ENCODE assay signal across 17 cellular contexts in the genomic region with DNA sequence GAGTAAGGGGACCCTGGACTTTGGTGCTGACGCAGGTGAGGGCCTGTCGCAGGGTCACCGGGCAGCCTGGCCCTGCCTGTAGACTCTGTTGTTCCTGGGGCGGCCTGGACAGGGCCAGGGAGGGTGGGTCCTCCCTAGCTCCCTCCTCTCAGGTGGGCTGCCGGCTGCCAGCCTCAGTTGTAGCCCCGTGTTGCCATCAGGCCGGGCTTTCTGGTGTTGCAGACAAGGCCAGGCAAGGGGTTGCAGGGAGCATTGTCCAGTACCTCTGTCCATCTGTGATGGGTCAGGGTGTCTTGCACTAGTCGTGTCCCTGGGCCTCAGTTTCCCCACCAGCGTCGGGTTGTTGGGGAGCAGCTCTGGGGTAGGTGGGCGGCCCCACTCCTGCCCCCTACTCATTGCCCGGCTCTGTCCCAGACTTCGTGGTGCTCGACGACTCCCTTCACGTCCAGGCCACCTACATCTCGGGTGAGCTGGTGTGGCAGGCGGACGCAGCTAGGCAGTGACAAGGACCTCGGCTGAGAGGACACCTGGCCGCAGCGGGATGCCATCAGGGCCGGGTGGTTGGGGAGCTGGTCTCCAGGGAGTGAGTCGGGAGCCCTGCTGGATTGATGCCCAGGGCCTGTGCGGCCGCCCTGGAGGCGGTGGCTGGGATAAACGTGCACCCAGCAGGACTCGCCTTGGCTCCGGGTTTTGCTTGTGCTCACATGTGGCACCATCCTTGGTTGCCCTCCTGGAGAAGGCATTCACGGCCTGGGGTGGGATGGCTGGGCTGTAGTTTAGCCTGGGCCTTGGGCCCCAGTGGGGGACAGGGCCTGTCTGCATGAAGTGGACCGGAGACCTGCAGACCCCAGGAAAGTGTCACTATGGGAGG. TPM values are rescaled to one million over a fixed set of nuclear protein-coding genes. Genes with fewer than 3 reads are reported as not detected.
DNase-seq lines count a peak whose midpoint lies in the region; ATAC-seq and TF ChIP-seq lines count a peak whose summit lies in the region.
"Had no signal": no experiment of that assay in that cellular context is flagged by ENCODE, and none has a peak within 500 bp of the region (broad histone marks: within the 10 kb centered on the region; RNA-seq: fewer than 3 reads in every experiment).

No MANE protein-coding gene starts in this region.

- H3K9ac ChIP-seq in SK-N-SH = no peak overlapping the region
- H3K9ac ChIP-seq in smooth muscle cell (ENCODE audit: low read depth) = no peak overlapping the region

- H3K36me3 ChIP-seq in SK-N-SH (replicated peaks in 1 of 2; ENCODE audit: control insufficient read depth in 1 of 2, insufficient read depth in 2 of 2, low read length in 1 of 2) (peaks cover 11 to 27% of the 10 kb centered on the region in 2 experiments), RWPE2 (ENCODE audit: low read depth) (peaks cover 5% of the 10 kb centered on the region), smooth muscle cell (ENCODE audit: low read depth) (no peaks in the 10 kb centered on the region)

- no peaks in the 10 kb centered on the region for H3K9me2 ChIP-seq in SK-N-SH

- peaks cover 0 to 8% of the 10 kb centered on the region in 2 experiments; a peak in 2 of 4 replicates for H3K4me1 ChIP-seq in SK-N-SH (ENCODE audit: control insufficient read depth in 1 of 2, insufficient read depth in 2 of 2, low read depth in 1 of 2, low read length in 1 of 2)
- H3K4me1 ChIP-seq in RWPE2 (ENCODE audit: insufficient read depth, poor library complexity, severe bottlenecking) = no peaks in the 10 kb centered on the region
- H3K4me1 ChIP-seq in smooth muscle cell (ENCODE audit: low read depth) = peaks cover 6% of the 10 kb centered on the region

- ATAC-seq in SK-N-SH treated with all-trans-retinoic acid at 6 μM for 48 hours (no peak), RWPE2 (ENCODE audit: low read depth) (no peak), GM18858 (IDR thresholded peaks at IDR 0.05; ENCODE audit: unreplicated experiment) (no peak)
- ATAC-seq: GM12878 had no signal

- no peaks in the 10 kb centered on the region for H4K20me1 ChIP-seq in SK-N-SH (ENCODE audit: insufficient read depth)
- no peaks in the 10 kb centered on the region for H4K20me1 ChIP-seq in smooth muscle cell (ENCODE audit: low read depth)

- H3K79me2 ChIP-seq in SK-N-SH (ENCODE audit: insufficient read depth) = 0 out of 2 replicates have a peak, but pooled peaks cover under 1% of the 10 kb centered on the region
- no peaks in the 10 kb centered on the region for H3K79me2 ChIP-seq in smooth muscle cell (ENCODE audit: low read depth)

- TF ChIP-seq CTCF in SK-N-SH (IDR thresholded peaks at IDR 0.05) (no peak), RWPE2 (IDR thresholded peaks at IDR 0.05; ENCODE audit: poor library complexity, severe bottlenecking) (no peak), smooth muscle cell (IDR thresholded peaks at IDR 0.05; ENCODE audit: borderline replicate concordance, insufficient read depth, poor library complexity, severe bottlenecking) (peak; percentile 7)

- H3F3A ChIP-seq in SK-N-SH (replicated peaks; ENCODE audit: insufficient read depth) (peaks cover 8% of the 10 kb centered on the region), smooth muscle cell (ENCODE audit: low read depth) (peaks cover 7% of the 10 kb centered on the region)

- peak; percentile 55 for DNase-seq in SK-N-SH
- DNase-seq in RWPE2 (ENCODE audit: low spot score) = peak; percentile 61
- DNase-seq in iPS-NIHi11 (ENCODE audit: low spot score) = peak; percentile 58
- DNase-seq in smooth muscle cell (lab: John Stamatoyannopoulos, UW; ENCODE audit: unreplicated experiment) = no peak
- DNase-seq in stimulated activated CD4-positive, alpha-beta T cell treated with anti-CD3 and anti-CD28 coated beads, Interleukin-1b, Interleukin-23, amount 100 ng/mL, for 48 hours = no peak
- no peak for DNase-seq in OCI-M2 (lab: John Stamatoyannopoulos, UW; ENCODE audit: unreplicated experiment)
- DNase-seq: activated CD4-positive, CD25-positive, alpha-beta regulatory T cell; activated T-cell treated with anti-CD3 and anti-CD28 coated beads, Interleukin-2, amount 50 U/mL, for 24 hours; amniotic stem cell; DMS79 treated with DMSO at 0.1 percent for 48 hours; NCI-H510A treated with DMSO at 0.1 percent for 48 hours; stimulated activated CD4-positive, alpha-beta T cell treated with anti-CD3 and anti-CD28 coated beads, Interleukin-12 subunit alpha, Interleukin-12 subunit beta, amount 100 ng/mL, for 4 hours; tibial artery had no signal

- CTCF ChIA-PET in SK-N-SH (lab: Yijun Ruan, JAX) = no interaction called here

- no peak for TF ChIP-seq RAD21 in SK-N-SH (IDR thresholded peaks at IDR 0.05; ENCODE audit: low read length)

- H3K27me3 ChIP-seq in SK-N-SH (ENCODE audit: insufficient read depth) = no peaks in the 10 kb centered on the region
- no peaks in the 10 kb centered on the region for H3K27me3 ChIP-seq in RWPE2 (ENCODE audit: insufficient read depth, poor library complexity, severe bottlenecking)
- H3K27me3 ChIP-seq in smooth muscle cell (ENCODE audit: low read depth) = no peaks in the 10 kb centered on the region
- H3K27me3 ChIP-seq: tibial artery had no signal

- TF ChIP-seq EP300 in SK-N-SH (IDR thresholded peaks at IDR 0.05; ENCODE audit: borderline replicate concordance in 1 of 2, low read depth in 1 of 2, low read length in 1 of 2) = no peak

- no peak overlapping the region for H2AFZ ChIP-seq in SK-N-SH (ENCODE audit: low read depth)
- no peak overlapping the region for H2AFZ ChIP-seq in smooth muscle cell (ENCODE audit: low read depth)

- 87% methylated on average over 12 of the region's 32 CpGs for WGBS in SK-N-SH (ENCODE audit: low lambda C conversion rate)
- WGBS in smooth muscle cell (ENCODE audit: low lambda C conversion rate) = 98% methylated on average over 25 of the region's 32 CpGs

- H3K9me3 ChIP-seq in SK-N-SH (no peaks in the 10 kb centered on the region), RWPE2 (ENCODE audit: severe bottlenecking) (no peaks in the 10 kb centered on the region), smooth muscle cell (replicated peaks; ENCODE audit: low read depth) (no peaks in the 10 kb centered on the region)
- H3K9me3 ChIP-seq: tibial artery had no signal

- H3K4me3 ChIP-seq in SK-N-SH (ENCODE audit: low read depth in 2 of 2, low read length in 1 of 2) (no peak overlapping the region), RWPE2 (ENCODE audit: severe bottlenecking) (no peak overlapping the region), smooth muscle cell (no peak overlapping the region)
- H3K4me3 ChIP-seq: GM12878, tibial artery had no signal

- no peak overlapping the region for H3K27ac ChIP-seq in SK-N-SH (ENCODE audit: low read depth in 2 of 2, low read length in 1 of 2)
- H3K27ac ChIP-seq in RWPE2 (ENCODE audit: poor library complexity, severe bottlenecking) = no peak overlapping the region
- H3K27ac ChIP-seq in smooth muscle cell (ENCODE audit: low read depth) = no peak overlapping the region
- H3K27ac ChIP-seq: tibial artery had no signal

- no peak overlapping the region for H3K4me2 ChIP-seq in SK-N-SH
- no peak overlapping the region for H3K4me2 ChIP-seq in smooth muscle cell

- POLR2A ChIA-PET in SK-N-SH (lab: Yijun Ruan, JAX) = interaction anchor here (1.5 kb wide), 1 partner anchor 9 kb away, joined by 3 read pairs; a partner anchor contains a TSS

TF ChIP-seq in SK-N-SH, 30 proteins besides CTCF, POLR2A, EP300 and RAD21 (continues in another document):
- TF ChIP-seq FOSL2 (IDR thresholded peaks at IDR 0.05; ENCODE audit: borderline replicate concordance, low read depth) (no peak), FOXJ3 (CRISPR knock-in tag; IDR thresholded peaks at IDR 0.05) (no peak), ELF1 (IDR thresholded peaks at IDR 0.05) (no peak)

TF ChIP-seq in SK-N-SH treated with all-trans-retinoic acid at 6 μM for 48 hours, 23 proteins besides CTCF, POLR2A, EP300 and RAD21:
- TF ChIP-seq ARNTL (CRISPR knock-in tag; IDR thresholded peaks at IDR 0.05; ENCODE audit: borderline replicate concordance, low read depth) = no peak

RNA-seq across cellular contexts. Expression of a gene that starts 1.9 kb away (rescaled TPM):
- polyA plus RNA-seq in SK-N-SH (2012; rRNA removed) (not detected in 2 replicates), smooth muscle cell (1.7 and 5.1 TPM in 2 replicates)
- not detected in 2 replicates for polyA plus RNA-seq in SK-N-SH (2012; cell fraction: cytosol; rRNA removed)
- 0.12 TPM in 1 of 2 replicates, not detected in the other for polyA plus RNA-seq in SK-N-SH (2012; cell fraction: nucleus; rRNA removed)
- total RNA-seq in smooth muscle cell = not detected in 2 replicates
- total RNA-seq: fibroblast of villous mesenchyme had no signal

RNA-seq across cellular contexts. Expression of a gene that starts 8.5 kb away (rescaled TPM):
- polyA plus RNA-seq in SK-N-SH (2012; rRNA removed) (22.0 and 33.4 TPM in 2 replicates), smooth muscle cell (16.4 and 25.4 TPM in 2 replicates)
- 18.8 and 27.2 TPM in 2 replicates for polyA plus RNA-seq in SK-N-SH (2012; cell fraction: cytosol; rRNA removed)
- 33.6 and 52.5 TPM in 2 replicates for polyA plus RNA-seq in SK-N-SH (2012; cell fraction: nucleus; rRNA removed)
- total RNA-seq in smooth muscle cell = 22.3 and 23.8 TPM in 2 replicates

RNA-seq across cellular contexts. Expression of a gene that starts 9.1 kb away (rescaled TPM):
- polyA plus RNA-seq in SK-N-SH (2012; rRNA removed) (38.1 and 50.7 TPM in 2 replicates), smooth muscle cell (14.2 and 20.8 TPM in 2 replicates)
- polyA plus RNA-seq in SK-N-SH (2012; cell fraction: cytosol; rRNA removed) = 10.0 and 16.0 TPM in 2 replicates
- 250 and 312 TPM in 2 replicates for polyA plus RNA-seq in SK-N-SH (2012; cell fraction: nucleus; rRNA removed)
- 12.0 and 15.7 TPM in 2 replicates for total RNA-seq in smooth muscle cell

RNA-seq across cellular contexts. Expression of a gene that starts 15.5 kb away (rescaled TPM):
- 30.2 and 80.1 TPM in 2 replicates for polyA plus RNA-seq in SK-N-SH (2012; rRNA removed)
- 61.1 and 88.7 TPM in 2 replicates for polyA plus RNA-seq in SK-N-SH (2012; cell fraction: cytosol; rRNA removed)
- 73.3 and 99.4 TPM in 2 replicates for polyA plus RNA-seq in SK-N-SH (2012; cell fraction: nucleus; rRNA removed)
- 50.5 and 99.2 TPM in 2 replicates for total RNA-seq in smooth muscle cell
- polyA plus RNA-seq in smooth muscle cell = 207 and 265 TPM in 2 replicates

RNA-seq across cellular contexts. Expression of a gene that starts 54.4 kb away (rescaled TPM):
- polyA plus RNA-seq in SK-N-SH (2012; rRNA removed) (5.6 and 6.7 TPM in 2 replicates), smooth muscle cell (4.9 and 5.5 TPM in 2 replicates)
- 2.7 and 3.9 TPM in 2 replicates for polyA plus RNA-seq in SK-N-SH (2012; cell fraction: cytosol; rRNA removed)
- 18.3 and 20.6 TPM in 2 replicates for polyA plus RNA-seq in SK-N-SH (2012; cell fraction: nucleus; rRNA removed)
- 5.1 and 9.2 TPM in 2 replicates for total RNA-seq in smooth muscle cell

Comparison
In these comparisons a context has a peak if more than half of its experiments do, and no peak if none do; other contexts are left out.
1. DNase-seq: peak in SK-N-SH (single experiment), RWPE2 (single experiment) and iPS-NIHi11 (single experiment); none in smooth muscle cell (single experiment), stimulated activated CD4-positive, alpha-beta T cell treated with anti-CD3 and anti-CD28 coated beads, Interleukin-1b, Interleukin-23, amount 100 ng/mL, for 48 hours (single experiment) and OCI-M2 (single experiment).